ENCODE assay signal across 16 cellular contexts in genomic region chr10:33195608-33196376, GRCh38.
DNase-seq lines count a peak whose midpoint lies in the region; ATAC-seq, FAIRE-seq and TF ChIP-seq lines count a peak whose summit lies in the region.
"Had no signal": no experiment of that assay in that cellular context is flagged by ENCODE, and none has a peak within 500 bp of the region (broad histone marks: within the 10 kb centered on the region; RNA-seq: fewer than 3 reads in every experiment).

No MANE protein-coding gene starts in this region.

- no peak for FAIRE-seq in frontal cortex (lab: Jason Lieb, UNC)

- TF ChIP-seq CTCF in heart left ventricle (IDR thresholded peaks at IDR 0.05) (no peak), coronary artery (IDR thresholded peaks at IDR 0.05) (no peak), lung (IDR thresholded peaks at IDR 0.05; ENCODE audit: control extremely low read depth, extremely low read depth) (no peak), upper lobe of left lung (IDR thresholded peaks at IDR 0.05) (no peak)

- TF ChIP-seq EP300 in upper lobe of left lung (IDR thresholded peaks at IDR 0.05), result no peak

- intact Hi-C loops in heart left ventricle (cut with DNase I) (loop anchor here in 8 of 10 donors (2.0 to 10.0 kb wide), 8 partner anchors 49 to 1442 kb away; partner anchors contain the start of gene NRP1 (in 3 of the 8)), cardiac septum (cut with DNase I) (loop anchor here (2.0 to 10.0 kb wide), 3 partner anchors 72 to 1439 kb away; no protein-coding TSS in a partner anchor)

- DNase-seq in heart left ventricle, result no peak
- DNase-seq in cardiac septum (ENCODE audit: low spot score), result no peak
- DNase-seq in coronary artery (ENCODE audit: low spot score), result peak; percentile 38
- DNase-seq in lung (ENCODE audit: low spot score), result no peak
- DNase-seq in upper lobe of left lung, result no peak
- no peak for DNase-seq in central memory CD4-positive, alpha-beta T cell
- no peak for DNase-seq in frontal cortex (ENCODE audit: low spot score in 2 of 2)
- no peak for DNase-seq in activated naive CD4-positive, alpha-beta T cell treated with Interleukin-2 at 50 U/mL for 16 hours
- DNase-seq: activated CD4-positive, alpha-beta T cell treated with anti-CD3 and anti-CD28 coated beads for 4 hours; adrenal gland; effector CD4-positive, alpha-beta T cell; glutamatergic neuron; NCI-H1105; NCI-H2227 treated with DMSO at 0.1 percent for 48 hours; stimulated activated CD4-positive, alpha-beta T cell treated with anti-CD3 and anti-CD28 coated beads, Interleukin-15, amount 100 ng/mL, for 24 hours had no signal

- peaks cover 0 to 92% (median 83%) of the 10 kb centered on the region in 9 donors for H3K36me3 ChIP-seq in heart left ventricle
- H3K36me3 ChIP-seq in lung (ENCODE audit: control insufficient read depth in 2 of 2, insufficient read depth in 2 of 2, low read length in 2 of 2), result peaks cover 4 to 33% of the 10 kb centered on the region in 2 donors
- peaks cover 0 to 20% (median 0%) of the 10 kb centered on the region in 4 donors for H3K36me3 ChIP-seq in upper lobe of left lung

- ATAC-seq in heart left ventricle (no peak), lung (ENCODE audit: insufficient read depth, low FRiP score) (no peak), upper lobe of left lung (ENCODE audit: low FRiP score in 2 of 2) (no peak)

- no peak overlapping the region for H3K4me3 ChIP-seq in heart left ventricle
- H3K4me3 ChIP-seq in coronary artery, result no peak overlapping the region
- H3K4me3 ChIP-seq in lung, result no peak overlapping the region
- H3K4me3 ChIP-seq in upper lobe of left lung, result no peak overlapping the region
- H3K4me3 ChIP-seq: adrenal gland, thoracic aorta had no signal

- TF ChIP-seq POLR2A in heart left ventricle (IDR thresholded peaks at IDR 0.05), result no peak
- no peak for TF ChIP-seq POLR2A in upper lobe of left lung (IDR thresholded peaks at IDR 0.05)

- 65 to 80% (median 70%) methylated on average over 8 of the region's 8 CpGs for WGBS in heart left ventricle, 4 donors
- 77 to 80% methylated on average over 8 of the region's 8 CpGs for WGBS in lung, 2 donors
- 70 to 83% methylated on average over 8 of the region's 8 CpGs for WGBS in upper lobe of left lung, 2 donors

- H3K4me1 ChIP-seq in heart left ventricle, result peaks cover 4 to 73% (median 47%) of the 10 kb centered on the region in 12 donors
- peaks cover 5 to 15% of the 10 kb centered on the region in 2 donors for H3K4me1 ChIP-seq in lung (ENCODE audit: control insufficient read depth in 2 of 2, insufficient read depth in 2 of 2, low read length in 2 of 2)
- peaks cover 28 to 58% (median 52%) of the 10 kb centered on the region in 4 donors for H3K4me1 ChIP-seq in upper lobe of left lung

- H3K9me3 ChIP-seq in heart left ventricle (no peaks in the 10 kb centered on the region), lung (ENCODE audit: control insufficient read depth in 2 of 2, insufficient read depth in 1 of 2, low read length in 1 of 2) (no peaks in the 10 kb centered on the region), upper lobe of left lung (no peaks in the 10 kb centered on the region)
- H3K9me3 ChIP-seq: adrenal gland, thoracic aorta had no signal

- H3K27ac ChIP-seq in heart left ventricle (peak overlapping the region in 11 of 12 donors; percentile 32 to 74 (median 65)), coronary artery (peak overlapping the region in 1 of 2 donors; percentile 11), lung (ENCODE audit: low read depth in 1 of 2, low read length in 1 of 2) (peak overlapping the region; percentile 58 to 77), upper lobe of left lung (peak overlapping the region; percentile 64 to 88 (median 74))

- H3K27me3 ChIP-seq in heart left ventricle (no peaks in the 10 kb centered on the region), lung (ENCODE audit: control insufficient read depth, insufficient read depth) (no peaks in the 10 kb centered on the region), upper lobe of left lung (no peaks in the 10 kb centered on the region)
- H3K27me3 ChIP-seq: adrenal gland had no signal
